9 cellular contexts compared by ENCODE assay signal in the genomic region with DNA sequence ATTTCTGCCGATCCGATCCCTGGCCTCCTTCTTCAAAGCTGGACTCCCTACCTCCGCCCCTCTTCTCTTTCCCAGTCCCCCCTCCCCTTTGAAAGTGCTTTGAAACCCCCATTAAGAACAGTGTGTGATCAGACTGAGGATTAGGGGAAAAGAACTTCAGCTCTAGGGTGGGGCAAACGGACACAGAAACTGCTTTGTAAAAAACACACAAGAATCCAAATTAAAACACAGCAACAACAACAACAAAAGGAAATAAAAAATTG. TPM values are rescaled to one million over a fixed set of nuclear protein-coding genes. Genes with fewer than 3 reads are reported as not detected.
DNase-seq lines count a peak whose midpoint lies in the region; ATAC-seq and TF ChIP-seq lines count a peak whose summit lies in the region.
"Had no signal": no experiment of that assay in that cellular context is flagged by ENCODE, and none has a peak within 500 bp of the region (broad histone marks: within the 10 kb centered on the region; RNA-seq: fewer than 3 reads in every experiment).

No MANE protein-coding gene starts in this region.

- DNase-seq in GM12864 (ENCODE audit: low read depth), result no peak
- peak; percentile 56 for DNase-seq in SK-MEL-5 (ENCODE audit: low read depth, low spot score)
- peak; percentile 39 for DNase-seq in foreskin melanocyte
- DNase-seq in retinal pigment epithelial cell (ENCODE audit: low read depth), result no peak
- DNase-seq in NCI-H510A (lab: John Stamatoyannopoulos, UW), result no peak
- no peak for DNase-seq in GM19240 (ENCODE audit: insufficient read length, low spot score)
- DNase-seq: activated naive CD4-positive, alpha-beta T cell treated with anti-CD3 and anti-CD28 coated beads, Interleukin-2, amount 10 ng/mL, durations not matched to agents 7 days and 5 days had no signal

- ATAC-seq in HG02571 (IDR thresholded peaks at IDR 0.05; ENCODE audit: unreplicated experiment) (no peak), HG03095 (IDR thresholded peaks at IDR 0.05; ENCODE audit: unreplicated experiment) (no peak)

- in situ Hi-C loops in SK-MEL-5 (cut with HindIII; ENCODE audit: low pct_unique_long_range_greater_than_20kb, low sequenced_read_pairs), result no loop called here

- H3K4me3 ChIP-seq in GM12864 (ENCODE audit: low read depth, low read length) (peak overlapping the region; percentile 49; the same call in 1 of the 2 replicates), retinal pigment epithelial cell (ENCODE audit: low read length) (peak overlapping the region; percentile 100)

- TF ChIP-seq CTCF in GM12864 (IDR thresholded peaks at IDR 0.05; ENCODE audit: low read depth, low read length, missing control alignments), result no peak
- TF ChIP-seq CTCF in retinal pigment epithelial cell (conservative IDR thresholded peaks at IDR 0.05; ENCODE audit: low read depth, low read length), result no peak

RNA-seq across cellular contexts. Expression of gene SPRY2, which starts 1.4 kb away (rescaled TPM):
- 90.2 and 91.0 TPM in 2 replicates for total RNA-seq in SK-MEL-5 (2014; rRNA removed; shearing (Covaris generic))
- 220 and 279 TPM in 2 replicates for polyA plus RNA-seq in SK-MEL-5 (2015; cell fraction: cytosol; rRNA removed)
- 240 and 249 TPM in 2 replicates for polyA plus RNA-seq in SK-MEL-5 (2015; cell fraction: nucleus; rRNA removed)

Comparison
In these comparisons a context has a peak if more than half of its experiments do, and no peak if none do; other contexts are left out.
1. DNase-seq: peak in SK-MEL-5 (single experiment) and foreskin melanocyte (single experiment); none in GM12864 (single experiment), retinal pigment epithelial cell (single experiment), NCI-H510A (single experiment) and GM19240 (single experiment).